Comparison of ENCODE assay signal across 1 cellular context in genomic region chr12:46357438-46358324, GRCh38.
TF ChIP-seq lines count a peak whose summit lies in the region.

No MANE protein-coding gene starts in this region.

TF ChIP-seq in HepG2, 621 proteins besides CTCF, POLR2A, EP300 and RAD21 (continued from another document and continues in another):
- no peak for TF ChIP-seq ZBTB44 (CRISPR knock-in tag; IDR thresholded peaks at IDR 0.05)
- TF ChIP-seq AKAP8 (CRISPR knock-in tag; IDR thresholded peaks at IDR 0.05), result peak; percentile 80
- TF ChIP-seq ZNF317 (CRISPR knock-in tag; IDR thresholded peaks at IDR 0.05), result peak; percentile 85; the same call in 1 of the 2 replicates
- TF ChIP-seq HNRNPH1 (optimal IDR thresholded peaks at IDR 0.05; ENCODE audit: low read depth, low read length), result no peak
- TF ChIP-seq SCMH1 (CRISPR knock-in tag; IDR thresholded peaks at IDR 0.05; ENCODE audit: borderline replicate concordance), result no peak
- TF ChIP-seq ZSCAN31 (CRISPR knock-in tag; IDR thresholded peaks at IDR 0.05; ENCODE audit: low read depth), result peak; percentile 73; the same call in 1 of the 2 replicates
- TF ChIP-seq MYPOP (CRISPR knock-in tag; IDR thresholded peaks at IDR 0.05), result peak; percentile 88; the same call in 1 of the 2 replicates
- TF ChIP-seq BHLHE40 (IDR thresholded peaks at IDR 0.05; ENCODE audit: low read length), result peak; percentile 54; the same call in 1 of the 2 replicates
- no peak for TF ChIP-seq ELF1 (CRISPR knock-in tag; IDR thresholded peaks at IDR 0.05)
- peak; percentile 57; the same call in 1 of the 2 replicates for TF ChIP-seq ZNF263 (CRISPR knock-in tag; IDR thresholded peaks at IDR 0.05)
- no peak for TF ChIP-seq GABPA (IDR thresholded peaks at IDR 0.05; ENCODE audit: low read depth, low read length)
- TF ChIP-seq GABPA (CRISPR knock-in tag; IDR thresholded peaks at IDR 0.05; ENCODE audit: low read depth), result peak; percentile 43; the same call in 1 of the 2 replicates
- no peak for TF ChIP-seq ZNF891 (CRISPR knock-in tag; IDR thresholded peaks at IDR 0.05)
- peak; percentile 100 for TF ChIP-seq POLR2AphosphoS2 (IDR thresholded peaks at IDR 0.05; ENCODE audit: low read depth, low read length)
- TF ChIP-seq ZNF556 (CRISPR knock-in tag; IDR thresholded peaks at IDR 0.05; ENCODE audit: borderline replicate concordance), result peak; percentile 66; the same call in 1 of the 2 replicates
- TF ChIP-seq ZNF713 (CRISPR knock-in tag; IDR thresholded peaks at IDR 0.05), result 0 out of 2 replicates have a peak, but pooled peaks have one; percentile 37
- 0 out of 2 replicates have a peak, but pooled peaks have one; percentile 32 for TF ChIP-seq KLF12 (CRISPR knock-in tag; IDR thresholded peaks at IDR 0.05; ENCODE audit: borderline replicate concordance)
- TF ChIP-seq SOX6 (IDR thresholded peaks at IDR 0.05), result no peak
- peak; percentile 78 for TF ChIP-seq SOX6 (CRISPR knock-in tag; IDR thresholded peaks at IDR 0.05)
- peak; percentile 50; the same call in 1 of the 2 replicates for TF ChIP-seq ZNF775 (CRISPR knock-in tag; IDR thresholded peaks at IDR 0.05; ENCODE audit: borderline replicate concordance)
- TF ChIP-seq SOX13 (IDR thresholded peaks at IDR 0.05), result no peak; the same call in 1 of the 2 replicates
- peak; percentile 58 to 99 for TF ChIP-seq SOX13 (CRISPR knock-in tag; conservative IDR thresholded peaks at IDR 0.05 in 1 of 2, IDR thresholded peaks at IDR 0.05 in 1 of 2)
- TF ChIP-seq USF2 (IDR thresholded peaks at IDR 0.05; ENCODE audit: low read depth, low read length), result no peak
- TF ChIP-seq USF2 (CRISPR knock-in tag; IDR thresholded peaks at IDR 0.05; ENCODE audit: borderline replicate concordance), result 0 out of 2 replicates have a peak, but pooled peaks have one; percentile 41
- peak; percentile 50; the same call in 1 of the 2 replicates for TF ChIP-seq ZNF749 (CRISPR knock-in tag; IDR thresholded peaks at IDR 0.05; ENCODE audit: borderline replicate concordance)
- TF ChIP-seq ZBTB39 (CRISPR knock-in tag; IDR thresholded peaks at IDR 0.05), result no peak
- TF ChIP-seq MEIS2 (CRISPR knock-in tag; IDR thresholded peaks at IDR 0.05), result no peak
- peak; percentile 32; the same call in 1 of the 2 replicates for TF ChIP-seq MAX (IDR thresholded peaks at IDR 0.05)
- TF ChIP-seq CERS6 (CRISPR knock-in tag; IDR thresholded peaks at IDR 0.05), result no peak
- TF ChIP-seq ZMYM2 (CRISPR knock-in tag; IDR thresholded peaks at IDR 0.05), result no peak
- TF ChIP-seq ELF3 (CRISPR knock-in tag; IDR thresholded peaks at IDR 0.05), result peak; percentile 45; the same call in 1 of the 2 replicates
- 0 out of 2 replicates have a peak, but pooled peaks have one; percentile 32 for TF ChIP-seq ZMYM4 (CRISPR knock-in tag; IDR thresholded peaks at IDR 0.05)
- TF ChIP-seq BATF2 (CRISPR knock-in tag; IDR thresholded peaks at IDR 0.05), result peak; percentile 39; the same call in 1 of the 2 replicates
- TF ChIP-seq ZSCAN25 (CRISPR knock-in tag; IDR thresholded peaks at IDR 0.05), result peak; percentile 26; the same call in 1 of the 2 replicates
- peak; percentile 44; the same call in 1 of the 2 replicates for TF ChIP-seq ESRRA (CRISPR knock-in tag; IDR thresholded peaks at IDR 0.05; ENCODE audit: low read depth)
- TF ChIP-seq RBFOX2 (IDR thresholded peaks at IDR 0.05; ENCODE audit: low read depth, low read length), result peak; percentile 92
- TF ChIP-seq HCFC1 (IDR thresholded peaks at IDR 0.05; ENCODE audit: low read depth, low read length), result no peak; the same call in 1 of the 2 replicates
- peak; percentile 40; the same call in 1 of the 2 replicates for TF ChIP-seq MZF1 (CRISPR knock-in tag; IDR thresholded peaks at IDR 0.05; ENCODE audit: borderline replicate concordance)
- no peak for TF ChIP-seq TRAFD1 (CRISPR knock-in tag; IDR thresholded peaks at IDR 0.05; ENCODE audit: borderline replicate concordance)
- TF ChIP-seq SNRNP70 (IDR thresholded peaks at IDR 0.05; ENCODE audit: low read depth, low read length), result peak; percentile 91
- no peak; the same call in 1 of the 2 replicates for TF ChIP-seq ETV6 (CRISPR knock-in tag; conservative IDR thresholded peaks at IDR 0.05)
- peak; percentile 24; the same call in 1 of the 2 replicates for TF ChIP-seq STAG1 (CRISPR knock-in tag; IDR thresholded peaks at IDR 0.05)
- TF ChIP-seq ZBTB10 (CRISPR knock-in tag; IDR thresholded peaks at IDR 0.05; ENCODE audit: borderline replicate concordance), result 0 out of 2 replicates have a peak, but pooled peaks have one; percentile 7
- peak; percentile 88; the same call in 1 of the 2 replicates for TF ChIP-seq ZNF260 (CRISPR knock-in tag; IDR thresholded peaks at IDR 0.05; ENCODE audit: borderline replicate concordance, low read depth)
- TF ChIP-seq CBX2 (IDR thresholded peaks at IDR 0.05; ENCODE audit: low read depth, low read length), result no peak
- no peak for TF ChIP-seq CBX2 (CRISPR knock-in tag; IDR thresholded peaks at IDR 0.05; ENCODE audit: low read depth)
- TF ChIP-seq ZNF605 (CRISPR knock-in tag; IDR thresholded peaks at IDR 0.05), result peak; percentile 83
- peak; percentile 99 for TF ChIP-seq AGO1 (IDR thresholded peaks at IDR 0.05; ENCODE audit: low read depth, low read length, poor library complexity, severe bottlenecking)
- TF ChIP-seq GATAD2A (CRISPR knock-in tag; IDR thresholded peaks at IDR 0.05), result peak; percentile 48
- peak; percentile 67; the same call in 1 of the 2 replicates for TF ChIP-seq ZNF136 (CRISPR knock-in tag; IDR thresholded peaks at IDR 0.05; ENCODE audit: low read depth)
- no peak; the same call in 1 of the 2 replicates for TF ChIP-seq KLF6 (CRISPR knock-in tag; IDR thresholded peaks at IDR 0.05)
- peak; percentile 50; the same call in 1 of the 2 replicates for TF ChIP-seq ZFP90 (CRISPR knock-in tag; IDR thresholded peaks at IDR 0.05; ENCODE audit: borderline replicate concordance)
- peak; percentile 80; the same call in 1 of the 2 replicates for TF ChIP-seq ZNF546 (CRISPR knock-in tag; conservative IDR thresholded peaks at IDR 0.05)
- no peak for TF ChIP-seq PBX2 (CRISPR knock-in tag; IDR thresholded peaks at IDR 0.05)
- peak; percentile 71; the same call in 1 of the 2 replicates for TF ChIP-seq ZBTB3 (CRISPR knock-in tag; IDR thresholded peaks at IDR 0.05; ENCODE audit: borderline replicate concordance, low read depth)
- 0 out of 2 replicates have a peak, but pooled peaks have one; percentile 46 for TF ChIP-seq ZNF83 (CRISPR knock-in tag; IDR thresholded peaks at IDR 0.05; ENCODE audit: borderline replicate concordance)
- TF ChIP-seq ZNF205 (CRISPR knock-in tag; IDR thresholded peaks at IDR 0.05), result peak; percentile 76; the same call in 1 of the 2 replicates
